In genomic region chr4:169005453-169006099, GRCh38 we compare ENCODE assay signal across 11 cellular contexts. TPM values are rescaled to one million over a fixed set of nuclear protein-coding genes. Genes with fewer than 3 reads are reported as not detected.
DNase-seq lines count a peak whose midpoint lies in the region; ATAC-seq and TF ChIP-seq lines count a peak whose summit lies in the region.
"Had no signal": no experiment of that assay in that cellular context is flagged by ENCODE, and none has a peak within 500 bp of the region (broad histone marks: within the 10 kb centered on the region; RNA-seq: fewer than 3 reads in every experiment).

No MANE protein-coding gene starts in this region.

- no peak overlapping the region for H2BK12ac ChIP-seq in neuronal stem cell (ENCODE audit: low read length)

- H3K18ac ChIP-seq in neuronal stem cell (ENCODE audit: low read length): no peak overlapping the region

- no peaks in the 10 kb centered on the region for H3K79me1 ChIP-seq in neuronal stem cell (ENCODE audit: low read depth, low read length)

- H3K14ac ChIP-seq in neuronal stem cell (ENCODE audit: low read length): no peak overlapping the region

- DNase-seq in choroid plexus epithelial cell (ENCODE audit: low read depth) (peak; percentile 61), osteoblast (ENCODE audit: insufficient read length, low spot score, missing footprints) (no peak), suprapubic skin (ENCODE audit: low spot score in 2 of 2) (no peak), neuronal stem cell (ENCODE audit: low spot score) (no peak)
- DNase-seq in activated T-cell treated with anti-CD3 and anti-CD28 coated beads, Interleukin-2, amount 50 U/mL, for 48 hours: no peak
- DNase-seq: activated naive CD4-positive, alpha-beta T cell treated with anti-CD3 and anti-CD28 coated beads, Interleukin-2, amount 50 U/mL, for 16 hours; NCI-H1092; retina had no signal

- H2AFZ ChIP-seq in Loucy (ENCODE audit: low read length) (no peak overlapping the region), osteoblast (ENCODE audit: low read length) (no peak overlapping the region), neuronal stem cell (ENCODE audit: low read length) (no peak overlapping the region)

- H3K36me3 ChIP-seq in DOHH2 (ENCODE audit: control insufficient read depth, low read length) (peaks cover 55% of the 10 kb centered on the region), Loucy (ENCODE audit: insufficient read depth, low read length) (peaks cover 15% of the 10 kb centered on the region; the same call in 1 of the 2 replicates), osteoblast (ENCODE audit: insufficient read depth, low read length) (peaks cover 24% of the 10 kb centered on the region), suprapubic skin (peaks cover 36% of the 10 kb centered on the region), neuronal stem cell (replicated peaks in 1 of 2; ENCODE audit: control insufficient read depth in 2 of 2, insufficient read depth in 2 of 2, low read length in 2 of 2) (peaks cover 5 to 62% of the 10 kb centered on the region in 2 donors)

- H2AK5ac ChIP-seq in neuronal stem cell (ENCODE audit: low read depth, low read length): no peak overlapping the region

- ATAC-seq in GM18519 (IDR thresholded peaks at IDR 0.05; ENCODE audit: low FRiP score, unreplicated experiment): no peak

- no peaks in the 10 kb centered on the region for H3K9me3 ChIP-seq in DOHH2 (ENCODE audit: control insufficient read depth, insufficient read depth, low read length)
- H3K9me3 ChIP-seq in Loucy (ENCODE audit: insufficient read depth, low read depth, low read length): no peaks in the 10 kb centered on the region
- no peaks in the 10 kb centered on the region for H3K9me3 ChIP-seq in osteoblast (ENCODE audit: low read depth, low read length)
- no peaks in the 10 kb centered on the region for H3K9me3 ChIP-seq in suprapubic skin
- peaks cover 0 to 6% of the 10 kb centered on the region in 2 donors for H3K9me3 ChIP-seq in neuronal stem cell (replicated peaks in 1 of 2; ENCODE audit: control insufficient read depth in 2 of 2, insufficient read depth in 1 of 2, low read depth in 1 of 2, low read length in 2 of 2)

- H3K4me2 ChIP-seq in DOHH2 (ENCODE audit: low read length) (peak overlapping the region; percentile 12; the same call in 1 of the 2 replicates), Loucy (ENCODE audit: low read depth, low read length, poor library complexity, severe bottlenecking) (peak overlapping the region; percentile 90), osteoblast (ENCODE audit: insufficient read depth, low read length) (no peak overlapping the region), neuronal stem cell (ENCODE audit: insufficient read depth, low read length, poor library complexity, severe bottlenecking) (no peak overlapping the region)

- H3K79me2 ChIP-seq in DOHH2 (ENCODE audit: control insufficient read depth, low read length): peaks cover 42% of the 10 kb centered on the region
- peaks cover 67% of the 10 kb centered on the region for H3K79me2 ChIP-seq in Loucy (ENCODE audit: insufficient read depth, low read length)
- H3K79me2 ChIP-seq in osteoblast (ENCODE audit: insufficient read depth, low read length): peaks cover 22% of the 10 kb centered on the region

- H3K4me1 ChIP-seq in DOHH2 (ENCODE audit: control insufficient read depth, low read length) (peaks cover 31% of the 10 kb centered on the region), Loucy (ENCODE audit: insufficient read depth, low read length, poor library complexity, severe bottlenecking) (peaks cover 45% of the 10 kb centered on the region), osteoblast (ENCODE audit: insufficient read depth, low read length) (peaks cover 18% of the 10 kb centered on the region), suprapubic skin (peaks cover 38% of the 10 kb centered on the region), neuronal stem cell (ENCODE audit: control insufficient read depth in 2 of 2, insufficient read depth in 1 of 2, low read depth in 1 of 2, low read length in 2 of 2) (peaks cover 2 to 7% of the 10 kb centered on the region in 2 donors)

- TF ChIP-seq CTCF in DOHH2 (IDR thresholded peaks at IDR 0.05; ENCODE audit: low read depth, low read length, poor library complexity, severe bottlenecking) (peak; percentile 39), Loucy (conservative IDR thresholded peaks at IDR 0.05; ENCODE audit: low read length) (peak; percentile 69), choroid plexus epithelial cell (conservative IDR thresholded peaks at IDR 0.05; ENCODE audit: low read depth, low read length) (peak; percentile 55), osteoblast (IDR thresholded peaks at IDR 0.05; ENCODE audit: extremely low read depth, low read depth, low read length) (peak; percentile 59), suprapubic skin (IDR thresholded peaks at IDR 0.05) (peak in 1 of 2 donors; percentile 16)

- no peak overlapping the region for H2BK15ac ChIP-seq in neuronal stem cell (ENCODE audit: low read length)

- H3F3A ChIP-seq in DOHH2 (ENCODE audit: control insufficient read depth, insufficient read depth) (no peaks in the 10 kb centered on the region), Loucy (ENCODE audit: low read depth) (no peaks in the 10 kb centered on the region)

- no peak for TF ChIP-seq EP300 in suprapubic skin (IDR thresholded peaks at IDR 0.05)

- peak overlapping the region; percentile 95 for H3K9ac ChIP-seq in Loucy (ENCODE audit: low read depth, low read length, poor library complexity, severe bottlenecking)
- H3K9ac ChIP-seq in neuronal stem cell (ENCODE audit: low read depth, low read length, poor library complexity): no peak overlapping the region

- no peak overlapping the region for H2BK5ac ChIP-seq in neuronal stem cell (ENCODE audit: low read length)

- H2BK120ac ChIP-seq in neuronal stem cell (ENCODE audit: low read depth, low read length): no peak overlapping the region

- H3K23ac ChIP-seq in neuronal stem cell (ENCODE audit: low read depth, low read length, poor library complexity): no peak overlapping the region

- H3K27me3 ChIP-seq in DOHH2 (ENCODE audit: control insufficient read depth, low read length) (no peaks in the 10 kb centered on the region), Loucy (ENCODE audit: insufficient read depth, low read length, poor library complexity, severe bottlenecking) (no peaks in the 10 kb centered on the region), osteoblast (ENCODE audit: insufficient read depth, low read length) (no peaks in the 10 kb centered on the region), suprapubic skin (no peaks in the 10 kb centered on the region), neuronal stem cell (ENCODE audit: control insufficient read depth in 3 of 3, insufficient read depth in 3 of 3, low read depth in 1 of 3, low read length in 3 of 3) (no peaks in the 10 kb centered on the region)

- H3K4ac ChIP-seq in neuronal stem cell (ENCODE audit: low read length): no peak overlapping the region

- H3K27ac ChIP-seq in DOHH2 (ENCODE audit: low read depth, low read length): no peak overlapping the region
- H3K27ac ChIP-seq in osteoblast (ENCODE audit: low read depth, low read length): peak overlapping the region; percentile 5
- no peak overlapping the region for H3K27ac ChIP-seq in suprapubic skin
- no peak overlapping the region for H3K27ac ChIP-seq in neuronal stem cell (replicated peaks; ENCODE audit: low read length)

- no peak overlapping the region for H3K4me3 ChIP-seq in DOHH2 (ENCODE audit: low read length)
- peak overlapping the region; percentile 91 for H3K4me3 ChIP-seq in Loucy (ENCODE audit: low read length, poor library complexity, severe bottlenecking)
- no peak overlapping the region for H3K4me3 ChIP-seq in choroid plexus epithelial cell (ENCODE audit: low read depth, low read length)
- no peak overlapping the region for H3K4me3 ChIP-seq in osteoblast (ENCODE audit: insufficient read depth, low read length)
- H3K4me3 ChIP-seq in suprapubic skin: no peak overlapping the region
- H3K4me3 ChIP-seq in neuronal stem cell (ENCODE audit: low read length in 2 of 2): no peak overlapping the region

- H4K91ac ChIP-seq in neuronal stem cell (ENCODE audit: low read depth, low read length, poor library complexity): no peak overlapping the region

- H3K9me2 ChIP-seq in DOHH2 (replicated peaks; ENCODE audit: control insufficient read depth, low read length) (no peaks in the 10 kb centered on the region), Loucy (replicated peaks; ENCODE audit: low read depth, low read length) (no peaks in the 10 kb centered on the region)

- 42% methylated on average over 1 of the region's 1 CpG for WGBS in suprapubic skin
- WGBS in neuronal stem cell (ENCODE audit: extremely low coverage in 2 of 2, insufficient read length in 2 of 2, insufficient replicate concordance in 1 of 2), 2 donors: no CpG with 5 or more reads among the region's 1 CpG

- TF ChIP-seq POLR2A in suprapubic skin (IDR thresholded peaks at IDR 0.05): no peak

- no peak overlapping the region for H4K8ac ChIP-seq in neuronal stem cell (ENCODE audit: low read depth, low read length)

- no peaks in the 10 kb centered on the region for H4K20me1 ChIP-seq in DOHH2 (ENCODE audit: control insufficient read depth, insufficient read depth, low read depth, low read length)
- H4K20me1 ChIP-seq in Loucy (ENCODE audit: insufficient read depth, low read length, poor library complexity, severe bottlenecking): peaks cover 27% of the 10 kb centered on the region
- H4K20me1 ChIP-seq in osteoblast (ENCODE audit: insufficient read depth, low read length): no peaks in the 10 kb centered on the region

RNA-seq across cellular contexts. Expression of gene CBR4, which starts 4.5 kb away (rescaled TPM):
- total RNA-seq in osteoblast: 19.2 and 24.2 TPM in 2 replicates
- 10 to 100 TPM; 14.4 to 42.2 (median 19.5) TPM for total RNA-seq in suprapubic skin
- 21.2 TPM for polyA plus RNA-seq in neuronal stem cell (2013, experiment 1 of 2)
- polyA plus RNA-seq in neuronal stem cell (2013, experiment 2 of 2): 22.2 TPM

Comparison
In these comparisons a context has a peak if more than half of its experiments do, and no peak if none do; other contexts are left out.
1. H3K4me2 ChIP-seq: peak in DOHH2 (single experiment) and Loucy (single experiment); none in osteoblast (single experiment) and neuronal stem cell (single experiment).